Comparison of ENCODE assay signal across 15 cellular contexts in the genomic region with DNA sequence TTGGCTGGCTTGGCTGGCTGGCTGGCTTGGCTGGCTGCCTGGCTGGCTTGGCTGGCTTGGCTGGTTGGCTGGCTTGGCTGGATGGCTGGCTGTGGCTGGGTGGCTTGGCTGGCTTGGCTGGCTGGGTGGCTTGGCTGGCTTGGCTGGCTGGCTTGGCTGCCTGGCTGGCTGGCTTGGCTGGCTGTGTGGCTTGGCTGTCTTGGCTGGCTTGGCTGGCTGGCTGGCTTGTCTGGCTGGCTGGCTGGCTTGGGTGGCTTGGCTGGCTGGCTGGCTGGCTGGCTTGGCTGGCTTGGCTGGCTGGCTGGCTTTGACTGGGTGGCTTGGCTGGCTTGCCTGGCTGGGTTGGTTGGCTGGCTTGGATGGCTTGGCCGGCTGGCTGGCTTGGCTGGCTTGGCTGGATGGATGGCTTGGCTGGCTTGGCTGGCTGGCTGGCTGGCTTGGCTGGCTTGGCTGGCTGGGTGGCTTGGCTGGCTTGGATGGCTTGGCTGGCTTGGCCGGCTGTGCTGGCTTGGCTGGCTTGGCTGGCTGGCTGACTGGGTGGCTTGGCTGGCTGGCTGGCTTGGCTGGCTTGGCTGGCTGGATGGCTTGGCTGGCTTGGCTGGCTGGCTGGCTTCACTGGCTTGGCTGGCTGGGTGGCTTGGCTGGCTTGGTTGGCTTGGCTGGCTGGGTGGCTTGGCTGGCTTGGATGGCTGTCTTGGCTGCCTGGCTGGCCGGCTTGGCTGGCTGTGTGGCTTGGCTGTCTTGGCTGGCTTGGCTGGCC. TPM values are rescaled to one million over a fixed set of nuclear protein-coding genes. Genes with fewer than 3 reads are reported as not detected.
A peak's percentile ranks its signal among the peaks of the same experiment; 100 is the strongest.
DNase-seq lines count a peak whose midpoint lies in the region; ATAC-seq and TF ChIP-seq lines count a peak whose summit lies in the region.
"Not testable (repeated sequence)": the region's sequence is repeated elsewhere in the genome, so short reads cannot be mapped to it uniquely, and the experiment has no call there.
"Had no signal": no experiment of that assay in that cellular context is flagged by ENCODE, and none has a peak within 500 bp of the region (broad histone marks: within the 10 kb centered on the region; RNA-seq: fewer than 3 reads in every experiment).

No MANE protein-coding gene starts in this region.

- not testable (repeated sequence) for H3K36me3 ChIP-seq in lung (ENCODE audit: control insufficient read depth in 2 of 2, insufficient read depth in 2 of 2, low read length in 2 of 2); sigmoid colon

- H3K36me3 Mint-ChIP-seq in CD14-positive monocyte; activated CD8-positive, alpha-beta T cell treated with anti-CD3 and anti-CD28 coated beads for 36 hours (ENCODE audit: low read depth): not testable (repeated sequence)

- not testable (repeated sequence) for H3K27me3 ChIP-seq in lung (ENCODE audit: control insufficient read depth, insufficient read depth); sigmoid colon

- not testable (repeated sequence) for H3K27ac Mint-ChIP-seq in CD14-positive monocyte; activated CD8-positive, alpha-beta T cell treated with anti-CD3 and anti-CD28 coated beads for 36 hours

- ATAC-seq in activated CD8-positive, alpha-beta T cell treated with anti-CD3 and anti-CD28 coated beads for 36 hours; lung (ENCODE audit: insufficient read depth, low FRiP score): not testable (repeated sequence)

- intact Hi-C loops in CD14-positive monocyte (cut with micrococcal nuclease); activated CD8-positive, alpha-beta T cell treated with anti-CD3 and anti-CD28 coated beads for 36 hours (cut with micrococcal nuclease); sigmoid colon (cut with DNase I): not testable (repeated sequence)

- not testable (repeated sequence) for H3K27ac ChIP-seq in lung (ENCODE audit: low read depth in 1 of 2, low read length in 1 of 2); sigmoid colon

- POLR2A ChIA-PET in activated CD8-positive, alpha-beta T cell treated with anti-CD3 and anti-CD28 coated beads for 36 hours (lab: Charles Lee), result not testable (repeated sequence)

- H3K4me3 Mint-ChIP-seq in CD14-positive monocyte; activated CD8-positive, alpha-beta T cell treated with anti-CD3 and anti-CD28 coated beads for 36 hours: not testable (repeated sequence)

- peak; percentile 94 for DNase-seq in CD14-positive monocyte (ENCODE audit: low spot score)
- peak; percentile 19 for DNase-seq in T follicular helper cell (ENCODE audit: low read depth)
- peak; percentile 35 for DNase-seq in activated CD8-positive, alpha-beta T cell treated with anti-CD3 and anti-CD28 coated beads for 36 hours
- DNase-seq in activated gamma-delta T cell treated with anti-CD3 and anti-CD28 coated beads, Interleukin-2, amount 50 U/mL, for 16 hours (ENCODE audit: low read depth), result peak; percentile 51
- DNase-seq in ecto neural progenitor cell (ENCODE audit: low spot score), result peak; percentile 56
- DNase-seq in lung (ENCODE audit: low spot score), result peak; percentile 63
- DNase-seq in sigmoid colon, result peak; percentile 92
- DNase-seq in stimulated activated CD8-positive, alpha-beta memory T cell treated with anti-CD3 and anti-CD28 coated beads, Interleukin-2, amount 100 ng/mL, for 1 hour (ENCODE audit: low read depth in 2 of 2), result peak; percentile 30 to 36

- not testable (repeated sequence) for H3K4me1 ChIP-seq in lung (ENCODE audit: control insufficient read depth in 2 of 2, insufficient read depth in 2 of 2, low read length in 2 of 2); sigmoid colon

- CTCF ChIA-PET in activated CD8-positive, alpha-beta T cell treated with anti-CD3 and anti-CD28 coated beads for 36 hours (lab: Charles Lee), result not testable (repeated sequence)

- not testable (repeated sequence) for H3K4me1 Mint-ChIP-seq in CD14-positive monocyte; activated CD8-positive, alpha-beta T cell treated with anti-CD3 and anti-CD28 coated beads for 36 hours (ENCODE audit: low read depth)

- not testable (repeated sequence) for TF ChIP-seq EP300 in sigmoid colon (IDR thresholded peaks at IDR 0.05)

- peak overlapping the region; percentile 5 for H3K4me3 ChIP-seq in lung
- H3K4me3 ChIP-seq in sigmoid colon, result not testable (repeated sequence)

- TF ChIP-seq CTCF in CD14-positive monocyte (IDR thresholded peaks at IDR 0.05); activated CD8-positive, alpha-beta T cell treated with anti-CD3 and anti-CD28 coated beads for 36 hours (IDR thresholded peaks at IDR 0.05); lung (IDR thresholded peaks at IDR 0.05; ENCODE audit: control extremely low read depth, extremely low read depth); sigmoid colon (IDR thresholded peaks at IDR 0.05): not testable (repeated sequence)

- H3K27me3 Mint-ChIP-seq in CD14-positive monocyte (ENCODE audit: low read depth in 3 of 3); activated CD8-positive, alpha-beta T cell treated with anti-CD3 and anti-CD28 coated beads for 36 hours: not testable (repeated sequence)

- TF ChIP-seq POLR2A in sigmoid colon (IDR thresholded peaks at IDR 0.05), result not testable (repeated sequence)

- H3K9me3 Mint-ChIP-seq in CD14-positive monocyte, result peaks cover 13 to 40% (median 38%) of the 10 kb centered on the region in 7 donors
- not testable (repeated sequence) for H3K9me3 Mint-ChIP-seq in activated CD8-positive, alpha-beta T cell treated with anti-CD3 and anti-CD28 coated beads for 36 hours

- peaks cover 0 to 18% of the 10 kb centered on the region in 2 donors for H3K9me3 ChIP-seq in lung (ENCODE audit: control insufficient read depth in 2 of 2, insufficient read depth in 1 of 2, low read length in 1 of 2)
- not testable (repeated sequence) for H3K9me3 ChIP-seq in sigmoid colon

- 78 to 79% methylated on average over 3 of the region's 3 CpGs for WGBS in lung, 2 donors
- 73 to 79% methylated on average over 3 of the region's 3 CpGs for WGBS in sigmoid colon, 2 donors

RNA-seq across cellular contexts. Expression of a gene that starts 24.2 kb away (rescaled TPM):
- polyA plus RNA-seq in CD14-positive monocyte (not detected), lung (not detected), sigmoid colon (not detected)
- total RNA-seq in activated CD8-positive, alpha-beta T cell treated with anti-CD3 and anti-CD28 coated beads for 36 hours, result not detected
- total RNA-seq in lung (not detected), sigmoid colon (not detected)
- total RNA-seq: cardiac septum, foreskin keratinocyte, lung microvascular endothelial cell, M059J, upper lobe of left lung had no signal
- polyA plus RNA-seq: foreskin keratinocyte had no signal

RNA-seq across cellular contexts. Expression of a gene that starts 32.3 kb away (rescaled TPM):
- polyA plus RNA-seq in CD14-positive monocyte (not detected), lung (not detected), sigmoid colon (not detected)
- total RNA-seq in activated CD8-positive, alpha-beta T cell treated with anti-CD3 and anti-CD28 coated beads for 36 hours, result not detected
- total RNA-seq in lung (not detected), sigmoid colon (not detected)
- total RNA-seq: cardiac septum, foreskin keratinocyte, HFFc6, lung microvascular endothelial cell, M059J, RPMI7951, upper lobe of left lung had no signal
- polyA plus RNA-seq: foreskin keratinocyte had no signal

Comparison
In these comparisons a context has a peak if more than half of its experiments do, and no peak if none do; other contexts are left out.
1. DNase-seq: peak in every context shown above with its lines; median percentile 94 in CD14-positive monocyte; 92 in sigmoid colon; 63 in lung; 56 in ecto neural progenitor cell; 51 in activated gamma-delta T cell treated with anti-CD3 and anti-CD28 coated beads, Interleukin-2, amount 50 U/mL, for 16 hours; 35 in activated CD8-positive, alpha-beta T cell treated with anti-CD3 and anti-CD28 coated beads for 36 hours; 33 in stimulated activated CD8-positive, alpha-beta memory T cell treated with anti-CD3 and anti-CD28 coated beads, Interleukin-2, amount 100 ng/mL, for 1 hour; 19 in T follicular helper cell.